ENCODE assay signal across 12 cellular contexts in the genomic region with DNA sequence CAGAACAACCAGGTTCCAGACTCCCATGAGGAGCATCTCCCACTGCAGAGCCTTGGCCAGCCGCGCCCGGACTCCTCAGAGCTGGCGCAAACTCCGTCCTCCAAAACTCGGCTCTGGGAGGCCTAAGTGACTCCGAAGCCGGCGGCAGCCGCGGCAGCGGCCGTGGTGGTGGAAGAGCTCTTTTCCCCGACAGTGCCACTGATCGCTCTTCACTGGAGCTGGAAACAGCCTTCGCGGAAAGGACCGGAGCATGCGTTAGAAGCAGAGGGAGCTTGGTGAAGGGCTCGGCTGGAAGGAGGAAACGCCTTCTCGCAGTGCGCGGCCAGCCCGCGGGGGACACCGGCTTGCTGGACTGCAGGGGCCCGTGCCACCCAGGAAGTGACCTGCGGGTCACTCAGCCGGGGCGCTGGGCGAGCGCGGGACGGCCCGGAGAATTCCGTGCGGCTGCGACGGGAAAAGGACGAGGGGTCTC. TPM values are rescaled to one million over a fixed set of nuclear protein-coding genes. Genes with fewer than 3 reads are reported as not detected.
DNase-seq lines count a peak whose midpoint lies in the region; ATAC-seq and TF ChIP-seq lines count a peak whose summit lies in the region.
"Had no signal": no experiment of that assay in that cellular context is flagged by ENCODE, and none has a peak within 500 bp of the region (broad histone marks: within the 10 kb centered on the region; RNA-seq: fewer than 3 reads in every experiment).

No MANE protein-coding gene starts in this region.

- H2AFZ ChIP-seq in osteoblast (ENCODE audit: low read length) (peak overlapping the region; percentile 84), MM.1S (ENCODE audit: low read length) (no peak overlapping the region)
- H2AFZ ChIP-seq: parathyroid adenoma had no signal

- ATAC-seq in GM21515 (IDR thresholded peaks at IDR 0.05; ENCODE audit: unreplicated experiment): no peak
- ATAC-seq: activated CD4-positive, alpha-beta T cell treated with anti-CD3 and anti-CD28 coated beads for 36 hours had no signal

- DNase-seq in AG10803 (ENCODE audit: low read depth) (peak; percentile 31), HFF-Myc (ENCODE audit: extremely low read depth, low read depth) (no peak), endodermal cell (peak; percentile 77), osteoblast (ENCODE audit: insufficient read length, low spot score, missing footprints) (peak; percentile 90), nucleus accumbens (lab: John Stamatoyannopoulos, UW) (no peak), MM.1S (no peak)
- no peak for DNase-seq in stimulated activated CD4-positive, alpha-beta T cell treated with anti-CD3 and anti-CD28 coated beads, Interleukin-4, amount 100 ng/mL, for 4 hours
- DNase-seq: activated CD4-positive, alpha-beta T cell treated with anti-CD3 and anti-CD28 coated beads for 36 hours; brain microvascular endothelial cell; DND-41 had no signal

- H3K27me3 ChIP-seq in endodermal cell (ENCODE audit: control insufficient read depth, insufficient read depth, low read length, poor library complexity, severe bottlenecking) (peaks cover 100% of the 10 kb centered on the region), osteoblast (ENCODE audit: insufficient read depth, low read length) (peaks cover 13% of the 10 kb centered on the region), MM.1S (replicated peaks; ENCODE audit: insufficient read depth, low read length) (peaks cover 55% of the 10 kb centered on the region)

- H4K20me1 ChIP-seq in osteoblast (ENCODE audit: insufficient read depth, low read length): no peaks in the 10 kb centered on the region
- H4K20me1 ChIP-seq in MM.1S (ENCODE audit: insufficient read depth, low read length): no peaks in the 10 kb centered on the region

- peaks cover 13% of the 10 kb centered on the region for H3K4me1 Mint-ChIP-seq in endodermal cell

- H3K27ac ChIP-seq in endodermal cell (ENCODE audit: low read depth, low read length) (no peak overlapping the region), osteoblast (ENCODE audit: low read depth, low read length) (no peak overlapping the region), MM.1S (ENCODE audit: low read length) (no peak overlapping the region)
- H3K27ac ChIP-seq: brain microvascular endothelial cell, parathyroid adenoma had no signal

- H3K9me3 ChIP-seq in endodermal cell (ENCODE audit: control insufficient read depth, low read length) (no peaks in the 10 kb centered on the region), osteoblast (ENCODE audit: low read depth, low read length) (no peaks in the 10 kb centered on the region), MM.1S (replicated peaks; ENCODE audit: insufficient read depth, low read length) (no peaks in the 10 kb centered on the region)

- peak overlapping the region; percentile 30 for H3K4me3 Mint-ChIP-seq in endodermal cell
- H3K4me3 Mint-ChIP-seq: activated CD4-positive, alpha-beta T cell treated with anti-CD3 and anti-CD28 coated beads for 36 hours had no signal

- H3K4me2 ChIP-seq in osteoblast (ENCODE audit: insufficient read depth, low read length): peak overlapping the region; percentile 83
- no peak overlapping the region for H3K4me2 ChIP-seq in MM.1S (ENCODE audit: low read depth, low read length)

- H3K4me3 ChIP-seq in AG10803 (ENCODE audit: low read length): peak overlapping the region; percentile 44
- peak overlapping the region; percentile 22 for H3K4me3 ChIP-seq in HFF-Myc (replicated peaks; ENCODE audit: low read depth, low read length)
- H3K4me3 ChIP-seq in endodermal cell (ENCODE audit: low read length): peak overlapping the region; percentile 1
- peak overlapping the region; percentile 67 for H3K4me3 ChIP-seq in osteoblast (ENCODE audit: insufficient read depth, low read length)
- H3K4me3 ChIP-seq in MM.1S (ENCODE audit: low read length): no peak overlapping the region

- peaks cover 4% of the 10 kb centered on the region for H3K4me1 ChIP-seq in endodermal cell (ENCODE audit: control insufficient read depth, insufficient read depth, low read length)
- peaks cover 18% of the 10 kb centered on the region for H3K4me1 ChIP-seq in osteoblast (ENCODE audit: insufficient read depth, low read length)
- H3K4me1 ChIP-seq in MM.1S (ENCODE audit: low read length): no peaks in the 10 kb centered on the region
- H3K4me1 ChIP-seq: parathyroid adenoma had no signal

- TF ChIP-seq CTCF in AG10803 (conservative IDR thresholded peaks at IDR 0.05; ENCODE audit: low read length): no peak
- no peak for TF ChIP-seq CTCF in HFF-Myc (IDR thresholded peaks at IDR 0.05; ENCODE audit: low read depth, low read length, missing control alignments)
- TF ChIP-seq CTCF in endodermal cell (conservative IDR thresholded peaks at IDR 0.05): no peak
- no peak for TF ChIP-seq CTCF in osteoblast (IDR thresholded peaks at IDR 0.05; ENCODE audit: extremely low read depth, low read depth, low read length)
- TF ChIP-seq CTCF in MM.1S (IDR thresholded peaks at IDR 0.05; ENCODE audit: low read length): no peak

- H3K9ac ChIP-seq in endodermal cell (ENCODE audit: extremely low read depth, low read length, poor library complexity, severe bottlenecking): no peak overlapping the region
- H3K9ac ChIP-seq in MM.1S (ENCODE audit: low read length): no peak overlapping the region
- H3K9ac ChIP-seq: parathyroid adenoma had no signal

- H3F3A ChIP-seq in MM.1S (ENCODE audit: insufficient read depth, low read length): no peaks in the 10 kb centered on the region

- no peaks in the 10 kb centered on the region for H3K36me3 Mint-ChIP-seq in endodermal cell (ENCODE audit: low read depth)

- H3K27me3 Mint-ChIP-seq in endodermal cell (ENCODE audit: insufficient read depth): peaks cover 98% of the 10 kb centered on the region

- no peak overlapping the region for H3K27ac Mint-ChIP-seq in endodermal cell
- H3K27ac Mint-ChIP-seq: activated CD4-positive, alpha-beta T cell treated with anti-CD3 and anti-CD28 coated beads for 36 hours had no signal

- H3K9me2 ChIP-seq in MM.1S (replicated peaks; ENCODE audit: insufficient read depth, low read length): no peaks in the 10 kb centered on the region

- WGBS in endodermal cell (ENCODE audit: insufficient coverage in 1 of 2, insufficient read length in 1 of 2), 2 experiments: 0 to 4% methylated on average over 12 to 41 of the region's 41 CpGs

- peaks cover 18% of the 10 kb centered on the region for H3K79me2 ChIP-seq in osteoblast (ENCODE audit: insufficient read depth, low read length)
- no peaks in the 10 kb centered on the region for H3K79me2 ChIP-seq in MM.1S (ENCODE audit: low read length)
- H3K79me2 ChIP-seq: parathyroid adenoma had no signal

- H3K36me3 ChIP-seq in endodermal cell (ENCODE audit: control insufficient read depth, insufficient read depth, low read length): no peaks in the 10 kb centered on the region
- H3K36me3 ChIP-seq in osteoblast (ENCODE audit: insufficient read depth, low read length): no peaks in the 10 kb centered on the region
- no peaks in the 10 kb centered on the region for H3K36me3 ChIP-seq in MM.1S (replicated peaks; ENCODE audit: insufficient read depth, low read length)
- H3K36me3 ChIP-seq: brain microvascular endothelial cell had no signal

- H3K9me3 Mint-ChIP-seq in endodermal cell: no peaks in the 10 kb centered on the region

RNA-seq across cellular contexts. Expression of a gene that starts 5.0 kb away (rescaled TPM):
- total RNA-seq in endodermal cell: not detected
- polyA plus RNA-seq in endodermal cell (2013, experiment 1 of 2): 0.53 TPM
- 0.29 TPM for polyA plus RNA-seq in endodermal cell (2013, experiment 2 of 2)
- total RNA-seq in osteoblast: 6.2 and 8.0 TPM in 2 replicates
- total RNA-seq: activated CD4-positive, alpha-beta T cell treated with anti-CD3 and anti-CD28 coated beads for 36 hours had no signal

RNA-seq across cellular contexts. Expression of a gene that starts 19.9 kb away (rescaled TPM):
- total RNA-seq in endodermal cell (not detected), osteoblast (14.4 and 15.2 TPM in 2 replicates)
- 1.8 TPM for polyA plus RNA-seq in endodermal cell (2013, experiment 1 of 2)
- polyA plus RNA-seq in endodermal cell (2013, experiment 2 of 2): 1.4 TPM
- total RNA-seq: activated CD4-positive, alpha-beta T cell treated with anti-CD3 and anti-CD28 coated beads for 36 hours had no signal

RNA-seq across cellular contexts. Expression of a gene that starts 30.8 kb away (rescaled TPM):
- total RNA-seq in endodermal cell (not detected), osteoblast (32.1 and 43.1 TPM in 2 replicates)
- 12.7 TPM for polyA plus RNA-seq in endodermal cell (2013, experiment 1 of 2)
- 8.0 TPM for polyA plus RNA-seq in endodermal cell (2013, experiment 2 of 2)
- total RNA-seq: activated CD4-positive, alpha-beta T cell treated with anti-CD3 and anti-CD28 coated beads for 36 hours had no signal

RNA-seq across cellular contexts. Expression of a gene that starts 37.7 kb away (rescaled TPM):
- 10 to 100 TPM in 1 of 2 donors, 1 to 10 TPM in 1; 4.9 to 10.7 TPM for total RNA-seq in endodermal cell
- polyA plus RNA-seq in endodermal cell (2013, experiment 1 of 2): 1.7 TPM
- polyA plus RNA-seq in endodermal cell (2013, experiment 2 of 2): 1.3 TPM
- not detected in 2 replicates for total RNA-seq in osteoblast
- total RNA-seq: activated CD4-positive, alpha-beta T cell treated with anti-CD3 and anti-CD28 coated beads for 36 hours had no signal

RNA-seq across cellular contexts. Expression of a gene that starts 39.5 kb away (rescaled TPM):
- total RNA-seq in endodermal cell: not detected
- 23.9 TPM for polyA plus RNA-seq in endodermal cell (2013, experiment 1 of 2)
- polyA plus RNA-seq in endodermal cell (2013, experiment 2 of 2): 14.3 TPM
- total RNA-seq in osteoblast: 15.3 and 19.5 TPM in 2 replicates
- total RNA-seq: activated CD4-positive, alpha-beta T cell treated with anti-CD3 and anti-CD28 coated beads for 36 hours had no signal

Comparison
In these comparisons a context has a peak if more than half of its experiments do, and no peak if none do; other contexts are left out.
1. DNase-seq: peak in AG10803 (single experiment), endodermal cell (single experiment) and osteoblast (single experiment); none in HFF-Myc (single experiment), stimulated activated CD4-positive, alpha-beta T cell treated with anti-CD3 and anti-CD28 coated beads, Interleukin-4, amount 100 ng/mL, for 4 hours (0 of 2), nucleus accumbens (0 of 56) and MM.1S (single experiment).
2. RNA of a gene that starts 19.9 kb away (total RNA-seq): 14.4 to 15.2 TPM in osteoblast; not detected in endodermal cell; every median in the first group is over 10 times any median in the second.
3. RNA of a gene that starts 30.8 kb away (total RNA-seq): 32.1 to 43.1 TPM in osteoblast; not detected in endodermal cell; every median in the first group is over 10 times any median in the second.